ENCODE assay signal across 8 cellular contexts in genomic region chr2:10447300-10448207, GRCh38. TPM values are rescaled to one million over a fixed set of nuclear protein-coding genes. Genes with fewer than 3 reads are reported as not detected.
DNase-seq lines count a peak whose midpoint lies in the region; ATAC-seq lines count a peak whose summit lies in the region.

No MANE protein-coding gene starts in this region.

- DNase-seq in DMS79 treated with DMSO at 0.1 percent for 48 hours (lab: John Stamatoyannopoulos, UW) (peak; percentile 20), RPMI8226 (peak; percentile 70), cerebellar cortex (ENCODE audit: low spot score) (peak; percentile 66), left lobe of liver (ENCODE audit: low spot score) (peak; percentile 76)
- peak in 2 of 3 experiments; percentile 22 to 35 for DNase-seq in stimulated activated CD4-positive, alpha-beta T cell treated with anti-CD3 and anti-CD28 coated beads, TNF-alpha, amount 100 ng/mL, for 24 hours (ENCODE audit: low read depth in 3 of 3)
- no peak for DNase-seq in effector CD8-positive, alpha-beta T cell (lab: John Stamatoyannopoulos, UW)

- ATAC-seq in GM19455 (IDR thresholded peaks at IDR 0.05; ENCODE audit: unreplicated experiment) (peak; percentile 41), HG03520 (IDR thresholded peaks at IDR 0.05; ENCODE audit: unreplicated experiment) (peak; percentile 30), left lobe of liver (peak; percentile 45)

RNA-seq across cellular contexts. Expression of gene ODC1, which starts 0.6 kb away (rescaled TPM):
- 16.2 TPM for total RNA-seq in left lobe of liver
